In the genomic region with DNA sequence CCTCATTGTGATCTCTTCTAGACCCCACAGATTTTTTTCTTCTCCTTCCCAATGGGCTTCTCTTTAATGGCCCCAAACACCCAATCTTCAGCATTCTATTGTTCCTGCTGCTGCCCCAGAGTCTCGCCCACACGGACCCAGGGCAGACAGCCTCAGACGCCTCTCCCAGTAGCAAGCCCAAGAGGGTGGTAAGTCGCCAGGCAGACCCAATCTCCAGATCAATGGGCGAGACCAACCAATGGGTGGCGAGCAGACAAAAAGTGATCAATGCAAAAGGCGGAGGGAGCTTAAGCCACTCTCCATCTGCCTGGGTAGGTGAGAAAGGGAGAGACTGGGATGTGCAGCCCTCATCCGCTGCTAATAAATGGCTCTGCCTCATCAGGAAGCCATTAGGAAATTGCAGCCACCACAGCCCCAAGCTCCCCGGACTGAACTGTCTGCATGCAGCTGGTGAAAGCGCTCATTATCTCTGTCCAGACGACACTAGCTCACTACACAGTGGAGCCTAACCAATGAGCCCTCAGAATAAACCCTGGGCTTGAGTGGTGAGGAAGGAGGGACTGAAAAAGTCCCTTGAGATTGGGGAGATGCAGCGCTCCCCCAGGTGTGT, we compare ENCODE assay signal across 10 cellular contexts.
DNase-seq lines count a peak whose midpoint lies in the region; ATAC-seq and TF ChIP-seq lines count a peak whose summit lies in the region.
"Had no signal": no experiment of that assay in that cellular context is flagged by ENCODE, and none has a peak within 500 bp of the region (broad histone marks: within the 10 kb centered on the region; RNA-seq: fewer than 3 reads in every experiment).

No MANE protein-coding gene starts in this region.

- H3K79me2 ChIP-seq in mammary epithelial cell (ENCODE audit: insufficient read depth, low read length): peaks cover 99% of the 10 kb centered on the region

- no peak overlapping the region for H3K4me2 ChIP-seq in mammary epithelial cell (ENCODE audit: insufficient read depth, low read depth, low read length)
- H3K4me2 ChIP-seq: BLaER1 had no signal

- DNase-seq in breast epithelium (ENCODE audit: low spot score in 2 of 2): no peak
- no peak for DNase-seq in mammary epithelial cell
- DNase-seq in activated T-cell treated with anti-CD3 and anti-CD28 coated beads, Interleukin-2, amount 50 U/mL, for 48 hours: peak; percentile 58 to 63
- DNase-seq in lower lobe of right lung: no peak
- no peak for DNase-seq in tibial artery
- DNase-seq in RKO (ENCODE audit: low spot score): no peak
- DNase-seq in coronary artery (ENCODE audit: low spot score): no peak
- DNase-seq: NCI-H1105 had no signal

- in situ Hi-C loops in mammary epithelial cell (cut with MboI; ENCODE audit: low sequenced_read_pairs in 2 of 2): loop anchor here in 1 of 2 donors (25.0 kb wide), 2 partner anchors 107 to 468 kb away; no protein-coding TSS in a partner anchor

- ATAC-seq in lower lobe of right lung: no peak
- no peak for ATAC-seq in GM18867 (IDR thresholded peaks at IDR 0.05; ENCODE audit: unreplicated experiment)

- H4K20me1 ChIP-seq in mammary epithelial cell (ENCODE audit: insufficient read depth, low read length): no peaks in the 10 kb centered on the region

- H3K9ac ChIP-seq in mammary epithelial cell (ENCODE audit: insufficient read depth, low read length): no peak overlapping the region
- H3K9ac ChIP-seq: BLaER1 had no signal

- dilution Hi-C loops in mammary epithelial cell (cut with HindIII; ENCODE audit: low sequenced_read_pairs): no loop called here

- CTCF ChIA-PET in mammary epithelial cell (lab: Charles Lee; ENCODE audit: low non-redundant PET): interaction anchor here (0.6 kb wide), 1 partner anchor 126 kb away, joined by 8 read pairs; no protein-coding TSS in a partner anchor

- H3K27me3 ChIP-seq in breast epithelium (no peaks in the 10 kb centered on the region), mammary epithelial cell (ENCODE audit: insufficient read depth, low read length) (no peaks in the 10 kb centered on the region), lower lobe of right lung (ENCODE audit: low read depth) (no peaks in the 10 kb centered on the region), tibial artery (no peaks in the 10 kb centered on the region)
- H3K27me3 ChIP-seq: BLaER1 had no signal

- H3K36me3 ChIP-seq in breast epithelium (no peaks in the 10 kb centered on the region), mammary epithelial cell (ENCODE audit: insufficient read depth, low read length) (peaks cover 4% of the 10 kb centered on the region), lower lobe of right lung (peaks cover 6% of the 10 kb centered on the region), tibial artery (no peaks in the 10 kb centered on the region)

- H2AFZ ChIP-seq in mammary epithelial cell (ENCODE audit: low read depth, low read length): no peak overlapping the region

- no peak for TF ChIP-seq POLR2A in breast epithelium (IDR thresholded peaks at IDR 0.05)

- H3K27ac ChIP-seq in breast epithelium: peak overlapping the region; percentile 76
- H3K27ac ChIP-seq in mammary epithelial cell (ENCODE audit: insufficient read depth, low read depth, low read length): no peak overlapping the region
- H3K27ac ChIP-seq in lower lobe of right lung: peak overlapping the region; percentile 83
- H3K27ac ChIP-seq in tibial artery: peak overlapping the region; percentile 35 to 42
- H3K27ac ChIP-seq in coronary artery: peak overlapping the region in 1 of 2 donors; percentile 66
- H3K27ac ChIP-seq: BLaER1 had no signal

- BruUV-seq in mammary epithelial cell (replicated peaks; lab: Mats Ljungman, UMichigan): no TSS peak

- no peak overlapping the region for H3K4me3 ChIP-seq in breast epithelium
- H3K4me3 ChIP-seq in mammary epithelial cell (replicated peaks in 1 of 3; ENCODE audit: insufficient read depth in 1 of 3, low read depth in 2 of 3, low read length in 3 of 3): no peak overlapping the region
- H3K4me3 ChIP-seq in lower lobe of right lung: no peak overlapping the region
- no peak overlapping the region for H3K4me3 ChIP-seq in tibial artery
- no peak overlapping the region for H3K4me3 ChIP-seq in coronary artery
- H3K4me3 ChIP-seq: BLaER1 had no signal

- over 99% methylated on average over 11 of the region's 12 CpGs for WGBS in mammary epithelial cell (ENCODE audit: low coverage, missing lambda C conversion rate)

- H3K4me1 ChIP-seq in breast epithelium: peaks cover 4 to 29% of the 10 kb centered on the region in 2 donors
- H3K4me1 ChIP-seq in mammary epithelial cell (ENCODE audit: insufficient read depth, low read length): peaks cover 87% of the 10 kb centered on the region
- H3K4me1 ChIP-seq in lower lobe of right lung: peaks cover 99% of the 10 kb centered on the region
- H3K4me1 ChIP-seq in tibial artery: peaks cover 7 to 100% (median 67%) of the 10 kb centered on the region in 4 donors

- TF ChIP-seq CTCF in breast epithelium (IDR thresholded peaks at IDR 0.05) (no peak), mammary epithelial cell (conservative IDR thresholded peaks at IDR 0.05 in 1 of 2, IDR thresholded peaks at IDR 0.05 in 1 of 2; ENCODE audit: extremely low read depth in 1 of 2, insufficient read depth in 1 of 2, low read depth in 1 of 2, low read length in 2 of 2) (no peak), lower lobe of right lung (IDR thresholded peaks at IDR 0.05) (no peak), tibial artery (IDR thresholded peaks at IDR 0.05) (no peak), coronary artery (IDR thresholded peaks at IDR 0.05) (no peak)

- H3K9me3 ChIP-seq in breast epithelium (no peaks in the 10 kb centered on the region), mammary epithelial cell (replicated peaks; ENCODE audit: insufficient read depth, low read length) (no peaks in the 10 kb centered on the region), lower lobe of right lung (no peaks in the 10 kb centered on the region), tibial artery (no peaks in the 10 kb centered on the region)

- intact Hi-C loops in breast epithelium (cut with DNase I; ENCODE audit: low total_unique reads) (no loop called here), mammary epithelial cell (cut with micrococcal nuclease) (loop anchor here (5.0 kb wide), 1 partner anchor 298 kb away; no protein-coding TSS in a partner anchor), lower lobe of right lung (cut with DNase I) (no loop called here), tibial artery (cut with DNase I; ENCODE audit: low total_unique reads) (no loop called here)

Comparison
In these comparisons a context has a peak if more than half of its experiments do, and no peak if none do; other contexts are left out.
1. DNase-seq: peak in activated T-cell treated with anti-CD3 and anti-CD28 coated beads, Interleukin-2, amount 50 U/mL, for 48 hours (2 of 2); none in breast epithelium (0 of 2), mammary epithelial cell (single experiment), lower lobe of right lung (single experiment), tibial artery (0 of 2), RKO (single experiment) and coronary artery (single experiment).